In genomic region chr1:234745844-234746797, GRCh38 we compare ENCODE assay signal across 12 cellular contexts.
DNase-seq lines count a peak whose midpoint lies in the region; ATAC-seq, FAIRE-seq and TF ChIP-seq lines count a peak whose summit lies in the region.
"Had no signal": no experiment of that assay in that cellular context is flagged by ENCODE, and none has a peak within 500 bp of the region (broad histone marks: within the 10 kb centered on the region; RNA-seq: fewer than 3 reads in every experiment).

No MANE protein-coding gene starts in this region.

- H3K4me1 ChIP-seq in IMR-90 (ENCODE audit: control insufficient read depth, insufficient read depth, low read length) (peaks cover 15% of the 10 kb centered on the region), hepatocyte (ENCODE audit: insufficient read depth) (peaks cover 39% of the 10 kb centered on the region)

- no peak overlapping the region for H3K4me3 Mint-ChIP-seq in natural killer cell
- H3K4me3 Mint-ChIP-seq: IgD-negative memory B cell; stimulated activated naive B cell treated with anti-CD40 and anti-IgM and Interleukin-4, amounts not matched to agents 10 μg/mL and 1 μg/mL and 100 μg/mL, for 72 hours had no signal

- H2AFZ ChIP-seq in IMR-90 (replicated peaks; ENCODE audit: low read length, poor library complexity) (peak overlapping the region; percentile 3), hepatocyte (peak overlapping the region; percentile 1)

- H2BK15ac ChIP-seq in IMR-90 (ENCODE audit: low read depth, low read length) = 0 out of 3 replicates have a peak overlapping the region, but pooled peaks have one; percentile 15

- 47% methylated on average over 5 of the region's 15 CpGs; no CpG with 5 or more reads in 1 of the 2 experiments for WGBS in IMR-90 (ENCODE audit: extremely low coverage in 2 of 2, insufficient read length in 1 of 2), 2 experiments
- WGBS in hepatocyte (ENCODE audit: low lambda C conversion rate, missing lambda C conversion rate) = 44% methylated on average over 15 of the region's 15 CpGs

- no peaks in the 10 kb centered on the region for H3K9me3 Mint-ChIP-seq in natural killer cell
- H3K9me3 Mint-ChIP-seq: IgD-negative memory B cell; stimulated activated naive B cell treated with anti-CD40 and anti-IgM and Interleukin-4, amounts not matched to agents 10 μg/mL and 1 μg/mL and 100 μg/mL, for 72 hours had no signal

- no peak overlapping the region for H4K91ac ChIP-seq in IMR-90 (ENCODE audit: insufficient read depth, low read depth, low read length)

- no peak overlapping the region for H3K9ac ChIP-seq in IMR-90 (ENCODE audit: low read depth, low read length)

- H3K36me3 ChIP-seq in IMR-90 (ENCODE audit: control insufficient read depth, insufficient read depth, low read length) (no peaks in the 10 kb centered on the region), hepatocyte (replicated peaks; ENCODE audit: insufficient read depth, low read depth) (no peaks in the 10 kb centered on the region)

- H3K27me3 ChIP-seq in IMR-90 (ENCODE audit: control insufficient read depth, insufficient read depth, low read length) (no peaks in the 10 kb centered on the region), hepatocyte (no peaks in the 10 kb centered on the region)

- POLR2A ChIA-PET in IMR-90 (lab: Charles Lee; ENCODE audit: unreplicated experiment) (no interaction called here), RWPE1 (lab: Yijun Ruan, JAX; ENCODE audit: low non-redundant PET) (interaction anchor here (0.5 to 0.7 kb wide), 2 partner anchors 134 to 250 kb away, joined by 3 to 7 read pairs; no protein-coding TSS in a partner anchor)

- no peak overlapping the region for H3K56ac ChIP-seq in IMR-90 (ENCODE audit: extremely low read depth, insufficient read depth, low read length)

- DNase-seq in AG08396 (ENCODE audit: low spot score) = peak; percentile 16
- peak; percentile 71 for DNase-seq in IMR-90
- peak; percentile 78 for DNase-seq in RWPE1 (ENCODE audit: low spot score)
- DNase-seq in hepatocyte (ENCODE audit: low spot score) = peak; percentile 65
- no peak for DNase-seq in NK-92 (lab: John Stamatoyannopoulos, UW; ENCODE audit: unreplicated experiment)
- no peak for DNase-seq in GM12891 (ENCODE audit: insufficient read length, low spot score)
- no peak for DNase-seq in natural killer cell
- DNase-seq: activated T-cell treated with anti-CD3 and anti-CD28 coated beads for 4 hours; stimulated activated naive B cell treated with anti-CD40 and anti-IgM and Interleukin-4, amounts not matched to agents 10 μg/mL and 1 μg/mL and 100 μg/mL, for 72 hours had no signal

- H3K79me1 ChIP-seq in IMR-90 (ENCODE audit: low read depth in 1 of 2, low read length in 2 of 2) = no peaks in the 10 kb centered on the region

- no peak for TF ChIP-seq CTCF in IMR-90 (conservative IDR thresholded peaks at IDR 0.05; ENCODE audit: low read depth, low read length)
- TF ChIP-seq CTCF in RWPE1 (conservative IDR thresholded peaks at IDR 0.05; ENCODE audit: low read depth) = no peak
- no peak for TF ChIP-seq CTCF in hepatocyte (IDR thresholded peaks at IDR 0.05; ENCODE audit: poor library complexity)
- no peak for TF ChIP-seq CTCF in natural killer cell (IDR thresholded peaks at IDR 0.05)

- no peaks in the 10 kb centered on the region for H3K4me1 Mint-ChIP-seq in natural killer cell
- H3K4me1 Mint-ChIP-seq: stimulated activated naive B cell treated with anti-CD40 and anti-IgM and Interleukin-4, amounts not matched to agents 10 μg/mL and 1 μg/mL and 100 μg/mL, for 72 hours had no signal

- no peak overlapping the region; a peak in 1 of 4 replicates for H4K8ac ChIP-seq in IMR-90 (ENCODE audit: low read depth in 2 of 2, low read length in 2 of 2)

- no peak for TF ChIP-seq RAD21 in IMR-90 (IDR thresholded peaks at IDR 0.05; ENCODE audit: low read length)

- dilution Hi-C loops in IMR-90 (cut with HindIII; ENCODE audit: low sequenced_read_pairs, unreplicated experiment) = loop anchor here (25.0 kb wide), 1 partner anchor 91 kb away; no protein-coding TSS in a partner anchor

- peak overlapping the region; percentile 11; the same call in 1 of the 2 replicates for H3K4ac ChIP-seq in IMR-90 (ENCODE audit: low read depth, low read length)

- intact Hi-C loops in IMR-90 (cut with micrococcal nuclease) = no loop called here
- intact Hi-C loops in natural killer cell (cut with micrococcal nuclease) = no loop called here

- CTCF ChIA-PET in IMR-90 (lab: Yijun Ruan, JAX) (no interaction called here), RWPE1 (lab: Yijun Ruan, JAX) (no interaction called here)

- H2BK5ac ChIP-seq in IMR-90 (ENCODE audit: low read depth, low read length, poor library complexity, severe bottlenecking) = no peak overlapping the region

- no peak overlapping the region for H3K4me3 ChIP-seq in IMR-90 (ENCODE audit: insufficient read depth, low read depth, low read length)
- no peak overlapping the region for H3K4me3 ChIP-seq in hepatocyte
- H3K4me3 ChIP-seq: skin epidermis had no signal

- H2AK5ac ChIP-seq in IMR-90 (ENCODE audit: low read depth, low read length) = no peak overlapping the region

- H3K9me1 ChIP-seq in IMR-90 (ENCODE audit: insufficient read depth, low read length) = peaks cover 4% of the 10 kb centered on the region

- no peak for TF ChIP-seq POLR2A in IMR-90 (IDR thresholded peaks at IDR 0.05; ENCODE audit: low read depth, low read length)
- TF ChIP-seq POLR2A in GM12891 (IDR thresholded peaks at IDR 0.05; ENCODE audit: low read depth, low read length) = no peak

- FAIRE-seq in GM12891 (lab: Jason Lieb, UNC) = no peak

- no peak overlapping the region for H3K4me2 ChIP-seq in IMR-90 (ENCODE audit: low read depth, low read length)
- H3K4me2 ChIP-seq in hepatocyte = peak overlapping the region; percentile 25

- no peaks in the 10 kb centered on the region for H3K79me2 ChIP-seq in hepatocyte

- H3K9me3 ChIP-seq in IMR-90 (ENCODE audit: control insufficient read depth, insufficient read depth, low read length) = no peaks in the 10 kb centered on the region
- no peaks in the 10 kb centered on the region for H3K9me3 ChIP-seq in hepatocyte (ENCODE audit: low read depth)

- H3K14ac ChIP-seq in IMR-90 (replicated peaks; ENCODE audit: low read depth, low read length) = 0 out of 2 replicates have a peak overlapping the region, but pooled peaks have one; percentile 33

- in situ Hi-C loops in IMR-90 (cut with MboI; ENCODE audit: low sequenced_read_pairs) = no loop called here

- H2BK20ac ChIP-seq in IMR-90 (ENCODE audit: low read depth, low read length) = peak overlapping the region; percentile 51; the same call in 1 of the 2 replicates

- H4K20me1 ChIP-seq in IMR-90 (ENCODE audit: insufficient read depth, low read length) (no peaks in the 10 kb centered on the region), hepatocyte (ENCODE audit: insufficient read depth, poor library complexity, severe bottlenecking) (no peaks in the 10 kb centered on the region)

- H3K18ac ChIP-seq in IMR-90 (ENCODE audit: low read depth, low read length) = peak overlapping the region; percentile 23; the same call in 1 of the 2 replicates

- H3K23ac ChIP-seq in IMR-90 (ENCODE audit: low read depth, low read length) = no peak overlapping the region

- no peaks in the 10 kb centered on the region for H3K36me3 Mint-ChIP-seq in natural killer cell
- H3K36me3 Mint-ChIP-seq: IgD-negative memory B cell; stimulated activated naive B cell treated with anti-CD40 and anti-IgM and Interleukin-4, amounts not matched to agents 10 μg/mL and 1 μg/mL and 100 μg/mL, for 72 hours had no signal

- no peak overlapping the region for H2AK9ac ChIP-seq in IMR-90 (replicated peaks; ENCODE audit: low read depth, low read length, poor library complexity)

- H3K27ac Mint-ChIP-seq in natural killer cell = no peak overlapping the region
- H3K27ac Mint-ChIP-seq: stimulated activated naive B cell treated with anti-CD40 and anti-IgM and Interleukin-4, amounts not matched to agents 10 μg/mL and 1 μg/mL and 100 μg/mL, for 72 hours had no signal

- H4K5ac ChIP-seq in IMR-90 (ENCODE audit: low read depth, low read length) = no peak overlapping the region

- ATAC-seq in IMR-90 (ENCODE audit: low read depth) = peak; percentile 37
- no peak for ATAC-seq in GM19455 (IDR thresholded peaks at IDR 0.05; ENCODE audit: unreplicated experiment)
- no peak for ATAC-seq in natural killer cell
- ATAC-seq: stimulated activated naive B cell treated with anti-CD40 and anti-IgM and Interleukin-4, amounts not matched to agents 10 μg/mL and 1 μg/mL and 100 μg/mL, for 72 hours had no signal

- peaks cover 8 to 12% of the 10 kb centered on the region in 2 donors for H3K27me3 Mint-ChIP-seq in natural killer cell (ENCODE audit: low read depth in 2 of 2)
- H3K27me3 Mint-ChIP-seq: stimulated activated naive B cell treated with anti-CD40 and anti-IgM and Interleukin-4, amounts not matched to agents 10 μg/mL and 1 μg/mL and 100 μg/mL, for 72 hours had no signal

- H3K9me2 ChIP-seq in hepatocyte (replicated peaks; ENCODE audit: insufficient read depth) = no peaks in the 10 kb centered on the region

- no TSS peak for BruUV-seq in IMR-90 (replicated peaks; lab: Mats Ljungman, UMichigan)

- H2BK120ac ChIP-seq in IMR-90 (ENCODE audit: low read depth, low read length) = peak overlapping the region; percentile 5; the same call in 1 of the 2 replicates

- H3K27ac ChIP-seq in IMR-90 (ENCODE audit: insufficient read depth, low read length) (no peak overlapping the region), RWPE1 (no peak overlapping the region), hepatocyte (peak overlapping the region; percentile 78)

TF ChIP-seq in IMR-90, 13 proteins besides CTCF, POLR2A, EP300 and RAD21:
- peak; percentile 47; the same call in 1 of the 2 replicates for TF ChIP-seq FOS (IDR thresholded peaks at IDR 0.05; ENCODE audit: low read depth, low read length)
- TF ChIP-seq USF2 (IDR thresholded peaks at IDR 0.05; ENCODE audit: low read depth, low read length) = no peak

TF ChIP-seq in GM12891, 5 proteins besides CTCF, POLR2A, EP300 and RAD21:
- TF ChIP-seq TAF1 (IDR thresholded peaks at IDR 0.05; ENCODE audit: low read depth, low read length) = no peak
- no peak for TF ChIP-seq POU2F2 (IDR thresholded peaks at IDR 0.05; ENCODE audit: low read depth, low read length)
- TF ChIP-seq POLR2AphosphoS5 (IDR thresholded peaks at IDR 0.05; ENCODE audit: low read depth, low read length) = no peak
- TF ChIP-seq PAX5 (IDR thresholded peaks at IDR 0.05; ENCODE audit: insufficient read depth, low read length, severe bottlenecking) = no peak
- no peak for TF ChIP-seq SPI1 (IDR thresholded peaks at IDR 0.05; ENCODE audit: low read depth, low read length)
TF ChIP-seq in GM12891: peak in this region for 0.

Comparison
In these comparisons a context has a peak if more than half of its experiments do, and no peak if none do; other contexts are left out.
1. DNase-seq: peak in AG08396 (single experiment), IMR-90 (single experiment), RWPE1 (single experiment) and hepatocyte (single experiment); none in NK-92 (single experiment), GM12891 (single experiment) and natural killer cell (single experiment).